In genomic region chr6:29964553-29964903, GRCh38 we compare ENCODE assay signal across 8 cellular contexts. TPM values are rescaled to one million over a fixed set of nuclear protein-coding genes. Genes with fewer than 3 reads are reported as not detected.
DNase-seq lines count a peak whose midpoint lies in the region; ATAC-seq and TF ChIP-seq lines count a peak whose summit lies in the region.

No MANE protein-coding gene starts in this region.

- no peaks in the 10 kb centered on the region for H3K27me3 Mint-ChIP-seq in activated T-cell treated with anti-CD3 and anti-CD28 coated beads, Interleukin-2, amount 50 U/mL, for 4 hours (ENCODE audit: low read depth)

- H3K9ac ChIP-seq in adipocyte (ENCODE audit: low read length) = peak overlapping the region; percentile 87

- WGBS in tibial nerve, 2 donors = 16% methylated on average over 3 of the region's 3 CpGs

- TF ChIP-seq CTCF in lower lobe of right lung (IDR thresholded peaks at IDR 0.05) = no peak
- TF ChIP-seq CTCF in tibial nerve (IDR thresholded peaks at IDR 0.05) = no peak

- H3K27ac ChIP-seq in lower lobe of right lung (peak overlapping the region; percentile 89), tibial nerve (peak overlapping the region; percentile 22 to 89 (median 79))

- no peaks in the 10 kb centered on the region for H3K9me3 Mint-ChIP-seq in activated T-cell treated with anti-CD3 and anti-CD28 coated beads, Interleukin-2, amount 50 U/mL, for 4 hours

- H3K36me3 ChIP-seq in adipocyte (ENCODE audit: control insufficient read depth, insufficient read depth, low read length, severe bottlenecking) (no peaks in the 10 kb centered on the region), lower lobe of right lung (no peaks in the 10 kb centered on the region), tibial nerve (no peaks in the 10 kb centered on the region)

- H3K4me1 Mint-ChIP-seq in activated T-cell treated with anti-CD3 and anti-CD28 coated beads, Interleukin-2, amount 50 U/mL, for 4 hours (ENCODE audit: low read depth) = peaks cover 48% of the 10 kb centered on the region

- H3K36me3 Mint-ChIP-seq in activated T-cell treated with anti-CD3 and anti-CD28 coated beads, Interleukin-2, amount 50 U/mL, for 4 hours (ENCODE audit: insufficient read depth) = no peaks in the 10 kb centered on the region

- H3K4me3 ChIP-seq in adipocyte (ENCODE audit: low read length) (peak overlapping the region; percentile 80), lower lobe of right lung (peak overlapping the region; percentile 54), tibial nerve (peak overlapping the region in 2 of 4 donors; percentile 33 to 41)

- intact Hi-C loops in lower lobe of right lung (cut with DNase I) = no loop called here

- TF ChIP-seq EP300 in tibial nerve (IDR thresholded peaks at IDR 0.05) = no peak

- in situ Hi-C loops in KBM-7 (cut with MboI; ENCODE audit: low pct_unique_long_range_greater_than_20kb, low sequenced_read_pairs) = no loop called here

- H3K4me1 ChIP-seq in adipocyte (ENCODE audit: control insufficient read depth, insufficient read depth, low read length) (peaks cover 57% of the 10 kb centered on the region), lower lobe of right lung (peaks cover 46% of the 10 kb centered on the region), tibial nerve (peaks cover 0 to 45% (median 19%) of the 10 kb centered on the region in 4 donors)

- H3K27me3 ChIP-seq in adipocyte (replicated peaks; ENCODE audit: control insufficient read depth, insufficient read depth, low read length) = no peaks in the 10 kb centered on the region
- no peaks in the 10 kb centered on the region for H3K27me3 ChIP-seq in lower lobe of right lung (ENCODE audit: low read depth)
- no peaks in the 10 kb centered on the region for H3K27me3 ChIP-seq in tibial nerve

- H3K4me3 Mint-ChIP-seq in activated T-cell treated with anti-CD3 and anti-CD28 coated beads, Interleukin-2, amount 50 U/mL, for 4 hours = peak overlapping the region; percentile 87

- DNase-seq in activated T-cell treated with anti-CD3 and anti-CD28 coated beads, Interleukin-2, amount 50 U/mL, for 4 hours = no peak
- no peak for DNase-seq in activated T-cell treated with anti-CD3 and anti-CD28 coated beads, Interleukin-2, amount 50 U/mL, for 48 hours
- no peak for DNase-seq in adipocyte (ENCODE audit: low read depth)
- no peak for DNase-seq in lower lobe of right lung
- DNase-seq in tibial nerve (ENCODE audit: low spot score in 2 of 2) = no peak
- no peak for DNase-seq in KBM-7
- no peak for DNase-seq in activated effector memory CD4-positive, alpha-beta T cell treated with Interleukin-2 at 50 U/mL for 16 hours
- no peak for DNase-seq in NAMALWA (ENCODE audit: low spot score)

- ATAC-seq in activated T-cell treated with anti-CD3 and anti-CD28 coated beads, Interleukin-2, amount 50 U/mL, for 4 hours = no peak
- ATAC-seq in lower lobe of right lung = no peak

- H3K9me3 ChIP-seq in adipocyte (ENCODE audit: control insufficient read depth, low read length) = no peaks in the 10 kb centered on the region
- H3K9me3 ChIP-seq in lower lobe of right lung = no peaks in the 10 kb centered on the region
- H3K9me3 ChIP-seq in tibial nerve = no peaks in the 10 kb centered on the region

- TF ChIP-seq POLR2A in tibial nerve (IDR thresholded peaks at IDR 0.05) = no peak

RNA-seq across cellular contexts. Expression of gene HLA-A, which starts 22.2 kb away (rescaled TPM):
- total RNA-seq in activated T-cell treated with anti-CD3 and anti-CD28 coated beads, Interleukin-2, amount 50 U/mL, for 4 hours = 1,000 to 10,000 TPM; 1,247 to 1,756 (median 1,527) TPM
- 1,064 TPM for total RNA-seq in lower lobe of right lung
- 100 to 1,000 TPM; 219 to 566 (median 521) TPM for total RNA-seq in tibial nerve
